27 cellular contexts compared by ENCODE assay signal in the genomic region with DNA sequence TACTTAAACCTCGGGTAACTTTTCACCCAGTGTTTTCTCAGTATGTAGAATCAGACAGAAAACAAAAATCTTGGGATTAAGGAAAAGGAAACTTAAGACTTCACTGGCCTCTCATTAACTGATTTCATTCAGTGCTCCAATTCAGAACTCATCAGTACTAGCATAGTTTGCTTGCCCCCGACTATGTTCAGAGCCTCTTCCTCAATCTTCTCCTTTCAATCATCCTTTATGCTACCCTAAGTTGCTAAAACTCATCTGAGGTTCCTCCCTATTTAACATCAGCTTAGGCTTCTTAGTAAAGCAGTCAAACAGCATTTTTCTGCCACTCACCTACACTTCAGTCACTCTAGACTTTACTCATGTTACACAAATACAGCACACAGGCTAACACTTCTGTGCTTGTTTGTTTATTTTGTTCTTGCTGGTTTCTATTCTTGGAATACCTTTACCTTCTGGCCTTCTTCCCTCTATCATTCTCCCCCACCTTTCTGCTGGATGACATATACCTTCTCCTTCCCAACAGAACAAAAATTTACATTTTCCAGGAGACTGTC.
DNase-seq lines count a peak whose midpoint lies in the region; ATAC-seq and TF ChIP-seq lines count a peak whose summit lies in the region.
"Had no signal": no experiment of that assay in that cellular context is flagged by ENCODE, and none has a peak within 500 bp of the region (broad histone marks: within the 10 kb centered on the region; RNA-seq: fewer than 3 reads in every experiment).

No MANE protein-coding gene starts in this region.

- no peaks in the 10 kb centered on the region for H3K36me3 ChIP-seq in right lobe of liver
- no peaks in the 10 kb centered on the region; the same call in 1 of the 2 replicates for H3K36me3 ChIP-seq in MG63
- H3K36me3 ChIP-seq in gastroesophageal sphincter = no peaks in the 10 kb centered on the region
- H3K36me3 ChIP-seq: prostate gland, transverse colon had no signal

- H3K36me3 Mint-ChIP-seq in WTC11 = no peaks in the 10 kb centered on the region

- H3K4me3 ChIP-seq in right lobe of liver (no peak overlapping the region), MG63 (no peak overlapping the region), gastroesophageal sphincter (no peak overlapping the region)
- H3K4me3 ChIP-seq: GM12878, prostate gland, transverse colon had no signal

- H3K4me3 Mint-ChIP-seq in WTC11 = no peak overlapping the region
- H3K4me3 Mint-ChIP-seq: CD4-positive, alpha-beta T cell; H9; stimulated activated naive CD8-positive, alpha-beta T cell treated with anti-CD3 and anti-CD28 coated beads, Interleukin-15, Interleukin-2, amounts not matched to agents 100 ng/mL and 50 ng/mL, for 24 hours; T-helper 17 cell had no signal

- no peak overlapping the region for H3K27ac Mint-ChIP-seq in WTC11
- H3K27ac Mint-ChIP-seq: CD4-positive, alpha-beta T cell; stimulated activated naive CD8-positive, alpha-beta T cell treated with anti-CD3 and anti-CD28 coated beads, Interleukin-15, Interleukin-2, amounts not matched to agents 100 ng/mL and 50 ng/mL, for 24 hours; T-helper 17 cell had no signal

- H3K4me1 ChIP-seq in right lobe of liver (peaks cover 0 to 27% (median 10%) of the 10 kb centered on the region in 4 donors), gastroesophageal sphincter (no peaks in the 10 kb centered on the region)
- H3K4me1 ChIP-seq: prostate gland, transverse colon had no signal

- DNase-seq in HEK293T (ENCODE audit: extremely low spot score) (no peak), WTC11 (ENCODE audit: low spot score) (no peak), right lobe of liver (no peak), retina (no peak), MG63 (no peak), GOT3 (lab: John Stamatoyannopoulos, UW) (no peak)
- DNase-seq: activated CD4-positive, alpha-beta T cell treated with anti-CD3 and anti-CD28 coated beads, Interleukin-2, amount 50 U/mL, for 48 hours; amniotic stem cell; caudate nucleus; CD4-positive, alpha-beta T cell; foreskin fibroblast; GF-D8; H9; NCI-H2081 treated with DMSO at 0.1 percent for 48 hours; NCI-H774; small intestine; stimulated activated CD4-positive, alpha-beta T cell treated with anti-CD3 and anti-CD28 coated beads, Interleukin-2, amount 100 ng/mL, for 48 hours; T-helper 17 cell; transverse colon had no signal

- H3K9me3 ChIP-seq in right lobe of liver (no peaks in the 10 kb centered on the region), MG63 (no peaks in the 10 kb centered on the region), gastroesophageal sphincter (no peaks in the 10 kb centered on the region)
- H3K9me3 ChIP-seq: prostate gland, transverse colon had no signal

- intact Hi-C loops in right lobe of liver (cut with DNase I) = no loop called here

- TF ChIP-seq CTCF in C4-2B (conservative IDR thresholded peaks at IDR 0.05) (no peak), WTC11 (IDR thresholded peaks at IDR 0.05) (no peak), right lobe of liver (IDR thresholded peaks at IDR 0.05) (no peak), gastroesophageal sphincter (IDR thresholded peaks at IDR 0.05) (no peak)

- H3K27ac ChIP-seq in C4-2B (peak overlapping the region; percentile 53), right lobe of liver (no peak overlapping the region), gastroesophageal sphincter (no peak overlapping the region)
- H3K27ac ChIP-seq: epithelial cell of prostate, KMS-11, prostate gland, transverse colon had no signal

- H3K9me3 Mint-ChIP-seq in WTC11 = peaks cover 7% of the 10 kb centered on the region
- H3K9me3 Mint-ChIP-seq: CD4-positive, alpha-beta T cell; H9; stimulated activated naive CD8-positive, alpha-beta T cell treated with anti-CD3 and anti-CD28 coated beads, Interleukin-15, Interleukin-2, amounts not matched to agents 100 ng/mL and 50 ng/mL, for 24 hours had no signal

- no peaks in the 10 kb centered on the region for H3K27me3 Mint-ChIP-seq in WTC11 (ENCODE audit: low read depth)
- H3K27me3 Mint-ChIP-seq: CD4-positive, alpha-beta T cell; T-helper 17 cell had no signal

- POLR2A ChIA-PET in HEK293T (lab: Yijun Ruan, JAX) (no interaction called here), WTC11 (lab: Charles Lee) (no interaction called here)

- TF ChIP-seq POLR2A in right lobe of liver (IDR thresholded peaks at IDR 0.05) (no peak), gastroesophageal sphincter (IDR thresholded peaks at IDR 0.05) (no peak)

- H3K4me1 Mint-ChIP-seq in WTC11 = peaks cover 19% of the 10 kb centered on the region
- H3K4me1 Mint-ChIP-seq: T-helper 17 cell had no signal

- WGBS in right lobe of liver (ENCODE audit: insufficient coverage, low coverage, low lambda C conversion rate, missing lambda C conversion rate) = 30% methylated on average over 2 of the region's 2 CpGs
- WGBS in gastroesophageal sphincter (ENCODE audit: low coverage in 1 of 2), 2 donors = 44 to 49% methylated on average over 2 of the region's 2 CpGs

- CTCF ChIA-PET in HEK293T (lab: Yijun Ruan, JAX) = no interaction called here
- CTCF ChIA-PET in WTC11 (lab: Charles Lee) = no interaction called here

- H3K27me3 ChIP-seq in right lobe of liver (no peaks in the 10 kb centered on the region), MG63 (no peaks in the 10 kb centered on the region), gastroesophageal sphincter (no peaks in the 10 kb centered on the region)
- H3K27me3 ChIP-seq: transverse colon had no signal

- no peak for TF ChIP-seq EP300 in gastroesophageal sphincter (IDR thresholded peaks at IDR 0.05)

- peak; percentile 41 for ATAC-seq in WTC11
- peak; percentile 91 to 94 (median 94) for ATAC-seq in right lobe of liver
- no peak for ATAC-seq in gastroesophageal sphincter
- ATAC-seq: GM12878, Panc1, T-helper 17 cell had no signal

TF ChIP-seq in HEK293T, 16 proteins besides CTCF, POLR2A, EP300 and RAD21:
- TF ChIP-seq, protein P1, sequence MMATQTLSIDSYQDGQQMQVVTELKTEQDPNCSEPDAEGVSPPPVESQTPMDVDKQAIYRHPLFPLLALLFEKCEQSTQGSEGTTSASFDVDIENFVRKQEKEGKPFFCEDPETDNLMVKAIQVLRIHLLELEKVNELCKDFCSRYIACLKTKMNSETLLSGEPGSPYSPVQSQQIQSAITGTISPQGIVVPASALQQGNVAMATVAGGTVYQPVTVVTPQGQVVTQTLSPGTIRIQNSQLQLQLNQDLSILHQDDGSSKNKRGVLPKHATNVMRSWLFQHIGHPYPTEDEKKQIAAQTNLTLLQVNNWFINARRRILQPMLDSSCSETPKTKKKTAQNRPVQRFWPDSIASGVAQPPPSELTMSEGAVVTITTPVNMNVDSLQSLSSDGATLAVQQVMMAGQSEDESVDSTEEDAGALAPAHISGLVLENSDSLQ (IDR thresholded peaks at IDR 0.05) = 0 out of 2 replicates have a peak, but pooled peaks have one; percentile 27
- no peak for TF ChIP-seq FOXK2 (IDR thresholded peaks at IDR 0.05)

TF ChIP-seq in WTC11, 78 proteins besides CTCF, POLR2A, EP300 and RAD21:
- TF ChIP-seq, protein P2, sequence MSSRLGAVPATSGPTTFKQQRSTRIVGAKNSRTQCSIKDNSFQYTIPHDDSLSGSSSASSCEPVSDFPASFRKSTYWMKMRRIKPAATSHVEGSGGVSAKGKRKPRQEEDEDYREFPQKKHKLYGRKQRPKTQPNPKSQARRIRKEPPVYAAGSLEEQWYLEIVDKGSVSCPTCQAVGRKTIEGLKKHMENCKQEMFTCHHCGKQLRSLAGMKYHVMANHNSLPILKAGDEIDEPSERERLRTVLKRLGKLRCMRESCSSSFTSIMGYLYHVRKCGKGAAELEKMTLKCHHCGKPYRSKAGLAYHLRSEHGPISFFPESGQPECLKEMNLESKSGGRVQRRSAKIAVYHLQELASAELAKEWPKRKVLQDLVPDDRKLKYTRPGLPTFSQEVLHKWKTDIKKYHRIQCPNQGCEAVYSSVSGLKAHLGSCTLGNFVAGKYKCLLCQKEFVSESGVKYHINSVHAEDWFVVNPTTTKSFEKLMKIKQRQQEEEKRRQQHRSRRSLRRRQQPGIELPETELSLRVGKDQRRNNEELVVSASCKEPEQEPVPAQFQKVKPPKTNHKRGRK (CRISPR knock-in tag; IDR thresholded peaks at IDR 0.05; ENCODE audit: borderline replicate concordance) = no peak
- TF ChIP-seq, protein P3, sequence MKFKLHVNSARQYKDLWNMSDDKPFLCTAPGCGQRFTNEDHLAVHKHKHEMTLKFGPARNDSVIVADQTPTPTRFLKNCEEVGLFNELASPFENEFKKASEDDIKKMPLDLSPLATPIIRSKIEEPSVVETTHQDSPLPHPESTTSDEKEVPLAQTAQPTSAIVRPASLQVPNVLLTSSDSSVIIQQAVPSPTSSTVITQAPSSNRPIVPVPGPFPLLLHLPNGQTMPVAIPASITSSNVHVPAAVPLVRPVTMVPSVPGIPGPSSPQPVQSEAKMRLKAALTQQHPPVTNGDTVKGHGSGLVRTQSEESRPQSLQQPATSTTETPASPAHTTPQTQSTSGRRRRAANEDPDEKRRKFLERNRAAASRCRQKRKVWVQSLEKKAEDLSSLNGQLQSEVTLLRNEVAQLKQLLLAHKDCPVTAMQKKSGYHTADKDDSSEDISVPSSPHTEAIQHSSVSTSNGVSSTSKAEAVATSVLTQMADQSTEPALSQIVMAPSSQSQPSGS (CRISPR knock-in tag; IDR thresholded peaks at IDR 0.05; ENCODE audit: borderline replicate concordance, low read depth) = no peak
- TF ChIP-seq, protein P4, sequence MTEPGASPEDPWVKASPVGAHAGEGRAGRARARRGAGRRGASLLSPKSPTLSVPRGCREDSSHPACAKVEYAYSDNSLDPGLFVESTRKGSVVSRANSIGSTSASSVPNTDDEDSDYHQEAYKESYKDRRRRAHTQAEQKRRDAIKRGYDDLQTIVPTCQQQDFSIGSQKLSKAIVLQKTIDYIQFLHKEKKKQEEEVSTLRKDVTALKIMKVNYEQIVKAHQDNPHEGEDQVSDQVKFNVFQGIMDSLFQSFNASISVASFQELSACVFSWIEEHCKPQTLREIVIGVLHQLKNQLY (CRISPR knock-in tag; IDR thresholded peaks at IDR 0.05) = no peak
- TF ChIP-seq FOXP1 (CRISPR knock-in tag; IDR thresholded peaks at IDR 0.05; ENCODE audit: borderline replicate concordance) = no peak
- TF ChIP-seq, protein P5, sequence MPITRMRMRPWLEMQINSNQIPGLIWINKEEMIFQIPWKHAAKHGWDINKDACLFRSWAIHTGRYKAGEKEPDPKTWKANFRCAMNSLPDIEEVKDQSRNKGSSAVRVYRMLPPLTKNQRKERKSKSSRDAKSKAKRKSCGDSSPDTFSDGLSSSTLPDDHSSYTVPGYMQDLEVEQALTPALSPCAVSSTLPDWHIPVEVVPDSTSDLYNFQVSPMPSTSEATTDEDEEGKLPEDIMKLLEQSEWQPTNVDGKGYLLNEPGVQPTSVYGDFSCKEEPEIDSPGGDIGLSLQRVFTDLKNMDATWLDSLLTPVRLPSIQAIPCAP (CRISPR knock-in tag; IDR thresholded peaks at IDR 0.05) = no peak
- no peak for TF ChIP-seq GTF2I (CRISPR knock-in tag; conservative IDR thresholded peaks at IDR 0.05)
- TF ChIP-seq NFE2L1 (CRISPR knock-in tag; IDR thresholded peaks at IDR 0.05) = no peak
